In the genomic region with DNA sequence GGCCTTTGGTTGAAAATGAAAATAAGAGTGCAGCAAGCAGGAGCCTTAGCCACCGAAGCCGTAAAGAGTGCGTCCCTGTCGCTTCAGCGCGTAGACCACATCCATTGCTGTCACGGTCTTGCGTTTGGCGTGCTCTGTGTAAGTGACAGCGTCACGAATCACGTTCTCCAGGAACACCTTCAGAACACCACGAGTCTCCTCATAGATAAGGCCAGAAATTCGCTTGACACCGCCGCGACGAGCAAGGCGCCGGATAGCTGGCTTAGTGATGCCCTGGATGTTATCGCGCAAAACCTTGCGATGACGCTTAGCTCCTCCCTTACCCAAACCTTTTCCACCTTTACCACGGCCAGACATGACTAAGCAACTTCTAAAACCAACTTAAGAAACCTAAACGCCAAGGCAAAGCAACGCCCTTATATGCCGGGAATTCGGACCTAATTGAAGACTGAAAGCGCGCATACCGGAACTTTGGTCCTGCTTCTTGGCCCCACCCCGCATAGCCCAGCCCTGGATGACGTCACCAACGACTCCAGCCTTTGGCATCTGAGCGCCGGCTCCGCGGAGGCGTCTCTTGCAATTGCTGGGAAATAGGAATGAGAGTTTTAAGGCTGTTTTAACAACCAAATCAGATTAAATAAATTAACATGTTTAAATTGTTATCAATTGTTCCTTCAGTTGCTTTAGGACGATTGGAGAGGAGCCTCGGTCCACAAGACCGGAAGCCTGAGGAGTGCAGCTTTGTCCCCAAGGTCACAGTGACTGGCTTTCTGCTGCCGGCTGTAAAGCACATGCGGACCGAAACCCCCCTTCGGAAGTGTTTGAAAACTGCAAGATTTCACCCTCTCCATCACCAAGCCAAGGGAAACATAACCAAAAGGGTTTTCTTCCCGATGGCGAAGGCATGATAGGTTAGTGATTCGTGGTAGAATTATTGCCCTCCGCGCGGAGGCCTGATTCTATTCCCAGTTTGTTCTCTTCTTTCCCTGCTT, we compare ENCODE assay signal across 8 cellular contexts.
DNase-seq lines count a peak whose midpoint lies in the region; ATAC-seq, FAIRE-seq and TF ChIP-seq lines count a peak whose summit lies in the region.

No MANE protein-coding gene starts in this region.

- H3K27ac ChIP-seq in kidney (ENCODE audit: low read depth in 2 of 2, low read length in 2 of 2), result peak overlapping the region; percentile 91 to 92

- H3K9me3 ChIP-seq in kidney (ENCODE audit: control insufficient read depth in 1 of 2, low read length in 2 of 2), result no peaks in the 10 kb centered on the region

- intact Hi-C loops in kidney (cut with DNase I), result no loop called here

- TF ChIP-seq CTCF in kidney (IDR thresholded peaks at IDR 0.05; ENCODE audit: borderline replicate concordance, extremely low read depth, insufficient read depth), result no peak

- peak overlapping the region; percentile 82 to 85 for H3K4me3 ChIP-seq in kidney (ENCODE audit: low read length in 2 of 2)

- DNase-seq in AG20443 (ENCODE audit: low spot score) (peak; percentile 96), NCI-H460 (ENCODE audit: extremely low read depth, low read depth) (peak; percentile 99), cerebellum (ENCODE audit: low spot score) (peak; percentile 95), kidney (peak; percentile 99)
- peak; percentile 89 for DNase-seq in activated CD4-positive, alpha-beta T cell treated with anti-CD3 and anti-CD28 coated beads for 1 hour
- DNase-seq in stimulated activated CD4-positive, alpha-beta T cell treated with anti-CD3 and anti-CD28 coated beads, Interleukin-15, amount 100 ng/mL, for 1 hour (ENCODE audit: low read depth in 1 of 2, low spot score in 1 of 2), result peak; percentile 82 to 85

- peak overlapping the region; percentile 87 to 88 for H3K9ac ChIP-seq in kidney (ENCODE audit: low read length in 2 of 2)

- FAIRE-seq in kidney (lab: Jason Lieb, UNC), result peak; percentile 65

- no peaks in the 10 kb centered on the region for H3K36me3 ChIP-seq in kidney (ENCODE audit: control insufficient read depth in 1 of 2, insufficient read depth in 2 of 2, low read length in 2 of 2)

- ATAC-seq in GM19043 (IDR thresholded peaks at IDR 0.05; ENCODE audit: low read depth, unreplicated experiment) (peak; percentile 70), HG03378 (IDR thresholded peaks at IDR 0.05; ENCODE audit: unreplicated experiment) (peak; percentile 63)

- peaks cover 0 to 4% of the 10 kb centered on the region in 2 donors for H3K4me1 ChIP-seq in kidney (ENCODE audit: control insufficient read depth in 1 of 2, insufficient read depth in 1 of 2, low read depth in 1 of 2, low read length in 2 of 2)

Comparison
In these comparisons a context has a peak if more than half of its experiments do, and no peak if none do; other contexts are left out.
1. Peak in every context shown above with its lines: DNase-seq, ATAC-seq, H3K4me3 ChIP-seq and H3K27ac ChIP-seq.